In genomic region chr13:101116381-101116780, GRCh38 we compare ENCODE assay signal across 15 cellular contexts.
DNase-seq lines count a peak whose midpoint lies in the region; TF ChIP-seq lines count a peak whose summit lies in the region.
"Had no signal": no experiment of that assay in that cellular context is flagged by ENCODE, and none has a peak within 500 bp of the region (broad histone marks: within the 10 kb centered on the region; RNA-seq: fewer than 3 reads in every experiment).

No MANE protein-coding gene starts in this region.

- H3K4me3 Mint-ChIP-seq in H9 (peak overlapping the region; percentile 8 to 14; a peak in 1 of 5 replicates), endodermal cell (no peak overlapping the region), osteocyte (ENCODE audit: unreplicated experiment) (no peak overlapping the region)
- H3K4me3 Mint-ChIP-seq: CD8-positive, alpha-beta memory T cell had no signal

- H4K91ac ChIP-seq in H9 (ENCODE audit: insufficient read length, low read depth, low read length): no peak overlapping the region

- H2BK120ac ChIP-seq in H9 (ENCODE audit: low read depth, low read length, poor library complexity, severe bottlenecking): no peak overlapping the region

- no peak overlapping the region for H3K9ac ChIP-seq in H9 (ENCODE audit: extremely low read depth, insufficient read length, low read length)
- H3K9ac ChIP-seq in HUES64 (ENCODE audit: low read depth, low read length): no peak overlapping the region; the same call in 1 of the 2 replicates
- H3K9ac ChIP-seq in endodermal cell (ENCODE audit: extremely low read depth, low read length, poor library complexity, severe bottlenecking): no peak overlapping the region
- H3K9ac ChIP-seq: BLaER1 had no signal

- no peaks in the 10 kb centered on the region for H3K36me3 ChIP-seq in HUES64 (ENCODE audit: insufficient read depth, low read length)
- no peaks in the 10 kb centered on the region for H3K36me3 ChIP-seq in endodermal cell (ENCODE audit: control insufficient read depth, insufficient read depth, low read length)
- H3K36me3 ChIP-seq: BLaER1 had no signal

- no peak overlapping the region for H2BK20ac ChIP-seq in H9 (ENCODE audit: low read depth, low read length, poor library complexity, severe bottlenecking)

- H3K27ac Mint-ChIP-seq in H9 (peak overlapping the region in 2 of 3 experiments; percentile 68 to 89; a peak in 4 of 7 replicates), endodermal cell (no peak overlapping the region), osteocyte (ENCODE audit: unreplicated experiment) (peak overlapping the region; percentile 73)
- H3K27ac Mint-ChIP-seq: CD8-positive, alpha-beta memory T cell had no signal

- peaks cover 0 to 5% of the 10 kb centered on the region in 2 experiments; a peak in 4 of 5 replicates for H3K9me3 Mint-ChIP-seq in H9
- no peaks in the 10 kb centered on the region for H3K9me3 Mint-ChIP-seq in endodermal cell
- peaks cover 5% of the 10 kb centered on the region for H3K9me3 Mint-ChIP-seq in osteocyte (ENCODE audit: unreplicated experiment)
- H3K9me3 Mint-ChIP-seq: CD8-positive, alpha-beta memory T cell had no signal

- H2BK5ac ChIP-seq in H9 (ENCODE audit: insufficient read length, low read length): no peak overlapping the region

- H3K27me3 Mint-ChIP-seq in H9 (ENCODE audit: low read depth) (no peaks in the 10 kb centered on the region), endodermal cell (ENCODE audit: insufficient read depth) (no peaks in the 10 kb centered on the region), osteocyte (ENCODE audit: unreplicated experiment) (no peaks in the 10 kb centered on the region)

- no peaks in the 10 kb centered on the region for H3K79me1 ChIP-seq in H9 (ENCODE audit: insufficient read depth, low read depth, low read length, poor library complexity, severe bottlenecking)

- H2AFZ ChIP-seq in H9 (ENCODE audit: low read length): no peak overlapping the region

- no peak overlapping the region for H3K23ac ChIP-seq in H9 (ENCODE audit: insufficient read length, low read depth, low read length)

- H4K8ac ChIP-seq in H9 (replicated peaks; ENCODE audit: insufficient read length, low read depth, low read length): no peak overlapping the region

- H3K56ac ChIP-seq in H9 (ENCODE audit: insufficient read length, low read depth, low read length): no peak overlapping the region

- no CpG with 5 or more reads among the region's 3 CpGs for WGBS in H9 (ENCODE audit: extremely low coverage, insufficient read length, low lambda C conversion rate)
- 46% methylated on average over 2 of the region's 3 CpGs for WGBS in HUES64
- WGBS in endodermal cell (ENCODE audit: insufficient coverage in 1 of 2, insufficient read length in 1 of 2), 2 experiments: 65% methylated on average over 3 of the region's 3 CpGs; no CpG with 5 or more reads in 1 of the 2 experiments

- DNase-seq in H9 (no peak), endodermal cell (no peak), osteocyte (ENCODE audit: extremely low spot score, unreplicated experiment) (no peak), NCI-H2081 treated with DMSO at 0.1 percent for 48 hours (lab: John Stamatoyannopoulos, UW) (no peak), AG20443 (ENCODE audit: low spot score) (no peak), DMS114 treated with DMSO at 0.1 percent for 48 hours (lab: John Stamatoyannopoulos, UW; ENCODE audit: unreplicated experiment) (no peak)
- DNase-seq: AML-193; Caco-2; CD8-positive, alpha-beta memory T cell; DMS53; GF-D8 had no signal

- no peaks in the 10 kb centered on the region for H3K79me2 ChIP-seq in H9 (ENCODE audit: insufficient read depth, low read length)

- H2AK5ac ChIP-seq in H9 (ENCODE audit: insufficient read length, low read length): no peak overlapping the region

- H3K23me2 ChIP-seq in H9 (ENCODE audit: insufficient read length, low read depth, low read length, poor library complexity, severe bottlenecking): no peaks in the 10 kb centered on the region

- no peak overlapping the region for H2BK15ac ChIP-seq in H9 (ENCODE audit: low read depth, low read length)

- no peak overlapping the region for H3K4me3 ChIP-seq in HUES64 (ENCODE audit: low read length)
- no peak overlapping the region for H3K4me3 ChIP-seq in endodermal cell (ENCODE audit: low read length)
- H3K4me3 ChIP-seq: A549, BLaER1 had no signal

- peak overlapping the region; percentile 86 for H3K27ac ChIP-seq in H9 (ENCODE audit: insufficient read length, low read depth, low read length)
- peak overlapping the region; percentile 77 for H3K27ac ChIP-seq in HUES64 (ENCODE audit: low read depth, low read length)
- peak overlapping the region; percentile 90 for H3K27ac ChIP-seq in endodermal cell (ENCODE audit: low read depth, low read length)
- H3K27ac ChIP-seq: A549, BLaER1, HL-60 had no signal

- H3K36me3 Mint-ChIP-seq in H9 (ENCODE audit: insufficient read depth in 1 of 3, low read depth in 3 of 3) (peaks cover 0 to 5% (median 3%) of the 10 kb centered on the region in 3 experiments; a peak in 2 of 7 replicates), endodermal cell (ENCODE audit: low read depth) (no peaks in the 10 kb centered on the region), osteocyte (ENCODE audit: unreplicated experiment) (peaks cover 18% of the 10 kb centered on the region)
- H3K36me3 Mint-ChIP-seq: CD8-positive, alpha-beta memory T cell had no signal

- H3K27me3 ChIP-seq in H9 (ENCODE audit: insufficient read depth, low read length) (no peaks in the 10 kb centered on the region), HUES64 (ENCODE audit: insufficient read depth, low read length) (no peaks in the 10 kb centered on the region), endodermal cell (ENCODE audit: control insufficient read depth, insufficient read depth, low read length, poor library complexity, severe bottlenecking) (no peaks in the 10 kb centered on the region)
- H3K27me3 ChIP-seq: BLaER1 had no signal

- H3K9me3 ChIP-seq in H9 (ENCODE audit: control insufficient read depth, low read depth, low read length) (no peaks in the 10 kb centered on the region), HUES64 (ENCODE audit: insufficient read depth, low read depth, low read length) (no peaks in the 10 kb centered on the region), endodermal cell (ENCODE audit: control insufficient read depth, low read length) (no peaks in the 10 kb centered on the region)
- H3K9me3 ChIP-seq: A549, BLaER1 had no signal

- peaks cover 11% of the 10 kb centered on the region; the same call in 1 of the 2 replicates for H3K4me1 ChIP-seq in H9 (ENCODE audit: insufficient read depth, low read length)
- peaks cover 71% of the 10 kb centered on the region for H3K4me1 ChIP-seq in HUES64 (ENCODE audit: insufficient read depth, low read length)
- H3K4me1 ChIP-seq in endodermal cell (ENCODE audit: control insufficient read depth, insufficient read depth, low read length): no peaks in the 10 kb centered on the region
- H3K4me1 ChIP-seq: A549, BLaER1, Caco-2 had no signal

- H3K14ac ChIP-seq in H9 (ENCODE audit: insufficient read depth, low read length): no peak overlapping the region

- H3K18ac ChIP-seq in H9 (ENCODE audit: insufficient read length, low read depth, low read length): no peak overlapping the region

- H3K4me2 ChIP-seq in H9 (ENCODE audit: insufficient read depth, insufficient read length, low read length): no peak overlapping the region
- H3K4me2 ChIP-seq: A549, BLaER1 had no signal

- no peak overlapping the region for H3T11ph ChIP-seq in H9 (ENCODE audit: low read length)

- no peak overlapping the region for H2BK12ac ChIP-seq in H9 (ENCODE audit: insufficient read length, low read depth, low read length)

- H3K4ac ChIP-seq in H9 (ENCODE audit: low read depth, low read length): no peak overlapping the region

- H3K4me1 Mint-ChIP-seq in H9 (peaks cover 73 to 75% of the 10 kb centered on the region in 2 experiments), endodermal cell (peaks cover 8% of the 10 kb centered on the region), osteocyte (ENCODE audit: unreplicated experiment) (peaks cover 63% of the 10 kb centered on the region)
- H3K4me1 Mint-ChIP-seq: CD8-positive, alpha-beta memory T cell had no signal

- no peaks in the 10 kb centered on the region for H4K20me1 ChIP-seq in H9 (ENCODE audit: control insufficient read depth, insufficient read depth, insufficient read length)
- H4K20me1 ChIP-seq: BLaER1 had no signal

- H4K5ac ChIP-seq in H9 (ENCODE audit: insufficient read length, low read depth, low read length): no peak overlapping the region

- no peak for TF ChIP-seq CTCF in H9 (conservative IDR thresholded peaks at IDR 0.05)
- TF ChIP-seq CTCF in endodermal cell (conservative IDR thresholded peaks at IDR 0.05): no peak
- no peak for TF ChIP-seq CTCF in osteocyte (IDR thresholded peaks at IDR 0.05)

Comparison
In these comparisons a context has a peak if more than half of its experiments do, and no peak if none do; other contexts are left out.
1. H3K4me3 Mint-ChIP-seq: peak in H9 (2 of 2); none in endodermal cell (single experiment) and osteocyte (single experiment).
2. Peak in every context shown above with its lines, with median percentiles within 50 percentile points of each other: H3K27ac ChIP-seq.